23 cellular contexts compared by ENCODE assay signal in genomic region chr20:22918286-22918983, GRCh38.
DNase-seq lines count a peak whose midpoint lies in the region; ATAC-seq and TF ChIP-seq lines count a peak whose summit lies in the region.
"Had no signal": no experiment of that assay in that cellular context is flagged by ENCODE, and none has a peak within 500 bp of the region (broad histone marks: within the 10 kb centered on the region; RNA-seq: fewer than 3 reads in every experiment).

No MANE protein-coding gene starts in this region.

- no peak for TF ChIP-seq CTCF in heart right ventricle (IDR thresholded peaks at IDR 0.05)
- no peak for TF ChIP-seq CTCF in left ventricle myocardium inferior (IDR thresholded peaks at IDR 0.05; ENCODE audit: borderline replicate concordance)
- no peak for TF ChIP-seq CTCF in choroid plexus epithelial cell (conservative IDR thresholded peaks at IDR 0.05; ENCODE audit: low read depth, low read length)

- H3K4me1 ChIP-seq in heart right ventricle = peaks cover 0 to 17% (median 0%) of the 10 kb centered on the region in 9 donors
- no peaks in the 10 kb centered on the region for H3K4me1 ChIP-seq in left ventricle myocardium inferior

- no peak for DNase-seq in heart right ventricle
- DNase-seq in left ventricle myocardium inferior = no peak
- peak; percentile 31 for DNase-seq in NCI-H69 (lab: John Stamatoyannopoulos, UW)
- DNase-seq in choroid plexus epithelial cell (ENCODE audit: low read depth) = peak; percentile 41
- no peak for DNase-seq in DMS 273 treated with DMSO at 0.1 percent for 48 hours (lab: John Stamatoyannopoulos, UW)
- no peak for DNase-seq in stimulated activated CD4-positive, alpha-beta T cell treated with anti-CD3 and anti-CD28 coated beads, Interleukin-2, amount 100 ng/mL, for 48 hours
- DNase-seq: activated CD4-positive, alpha-beta T cell treated with anti-CD3 and anti-CD28 coated beads, Interleukin-2, amount 50 U/mL, for 48 hours; activated CD4-positive, CD25-positive, alpha-beta regulatory T cell; activated CD8-positive, alpha-beta memory T cell treated with anti-CD3 and anti-CD28 coated beads, Interleukin-2, amount 50 U/mL, for 4 hours; activated naive CD8-positive, alpha-beta T cell treated with anti-CD3 and anti-CD28 coated beads, Interleukin-2, amount 10 ng/mL, durations not matched to agents 7 days and 5 days; Caco-2; H7; left colon; naive thymus-derived CD8-positive, alpha-beta T cell; NCI-H2171; NCI-H526; retina; spleen; stimulated activated CD4-positive, alpha-beta T cell treated with anti-CD3 and anti-CD28 coated beads, Interleukin-4, amount 100 ng/mL, for 24 hours; stimulated activated naive B cell treated with anti-CD40 and anti-IgM and Interleukin-4, amounts not matched to agents 10 μg/mL and 1 μg/mL and 100 μg/mL, for 72 hours; T-helper 9 cell had no signal

- H3K36me3 ChIP-seq in heart right ventricle (no peaks in the 10 kb centered on the region), left ventricle myocardium inferior (no peaks in the 10 kb centered on the region)
- H3K36me3 ChIP-seq: BLaER1 treated with 17β-estradiol and CSF1 and Interleukin-3, amounts not matched to agents 10 nM and 100 nM; spleen had no signal

- H3K27ac ChIP-seq in heart right ventricle = no peak overlapping the region
- H3K27ac ChIP-seq in left ventricle myocardium inferior (replicated peaks) = no peak overlapping the region
- H3K27ac ChIP-seq: spleen had no signal

- H3K27me3 ChIP-seq in heart right ventricle (peaks cover 0 to 91% (median 0%) of the 10 kb centered on the region in 7 donors), left ventricle myocardium inferior (ENCODE audit: low read depth) (peaks cover 18% of the 10 kb centered on the region)

- H3K9me3 ChIP-seq in heart right ventricle (peaks cover 0 to 6% (median 0%) of the 10 kb centered on the region in 11 donors), left ventricle myocardium inferior (replicated peaks) (no peaks in the 10 kb centered on the region)
- H3K9me3 ChIP-seq: Caco-2 had no signal

- ATAC-seq in heart right ventricle (peak in 5 of 8 donors; percentile 67 to 88 (median 78)), HG03025 (IDR thresholded peaks at IDR 0.05; ENCODE audit: low FRiP score, unreplicated experiment) (no peak)
- ATAC-seq: left colon; naive thymus-derived CD8-positive, alpha-beta T cell; stimulated activated naive B cell treated with anti-CD40 and anti-IgM and Interleukin-4, amounts not matched to agents 10 μg/mL and 1 μg/mL and 100 μg/mL, for 72 hours had no signal

- intact Hi-C loops in heart right ventricle (cut with DNase I) = no loop called here
- intact Hi-C loops in left ventricle myocardium inferior (cut with micrococcal nuclease) = no loop called here

- H3K4me3 ChIP-seq in heart right ventricle = no peak overlapping the region
- H3K4me3 ChIP-seq in left ventricle myocardium inferior = no peak overlapping the region
- H3K4me3 ChIP-seq in choroid plexus epithelial cell (ENCODE audit: low read depth, low read length) = no peak overlapping the region
- H3K4me3 ChIP-seq: BLaER1 treated with 17β-estradiol and CSF1 and Interleukin-3, amounts not matched to agents 10 nM and 100 nM; spleen had no signal

Comparison
In these comparisons a context has a peak if more than half of its experiments do, and no peak if none do; other contexts are left out.
1. DNase-seq: peak in NCI-H69 (single experiment) and choroid plexus epithelial cell (single experiment); none in heart right ventricle (0 of 2), left ventricle myocardium inferior (single experiment), DMS 273 treated with DMSO at 0.1 percent for 48 hours (single experiment) and stimulated activated CD4-positive, alpha-beta T cell treated with anti-CD3 and anti-CD28 coated beads, Interleukin-2, amount 100 ng/mL, for 48 hours (0 of 2).